In genomic region chr17:21337981-21338625, GRCh38 we compare ENCODE assay signal across 3 cellular contexts. TPM values are rescaled to one million over a fixed set of nuclear protein-coding genes. Genes with fewer than 3 reads are reported as not detected.
"Had no signal": no experiment of that assay in that cellular context is flagged by ENCODE, and none has a peak within 500 bp of the region (broad histone marks: within the 10 kb centered on the region; RNA-seq: fewer than 3 reads in every experiment).

No MANE protein-coding gene starts in this region.

RNA-seq across cellular contexts. Expression of gene KCNJ12, which starts 38.1 kb away (rescaled TPM):
- total RNA-seq: lung microvascular endothelial cell; naive thymus-derived CD8-positive, alpha-beta T cell had no signal
- polyA plus RNA-seq: immature natural killer cell had no signal
